In the genomic region with DNA sequence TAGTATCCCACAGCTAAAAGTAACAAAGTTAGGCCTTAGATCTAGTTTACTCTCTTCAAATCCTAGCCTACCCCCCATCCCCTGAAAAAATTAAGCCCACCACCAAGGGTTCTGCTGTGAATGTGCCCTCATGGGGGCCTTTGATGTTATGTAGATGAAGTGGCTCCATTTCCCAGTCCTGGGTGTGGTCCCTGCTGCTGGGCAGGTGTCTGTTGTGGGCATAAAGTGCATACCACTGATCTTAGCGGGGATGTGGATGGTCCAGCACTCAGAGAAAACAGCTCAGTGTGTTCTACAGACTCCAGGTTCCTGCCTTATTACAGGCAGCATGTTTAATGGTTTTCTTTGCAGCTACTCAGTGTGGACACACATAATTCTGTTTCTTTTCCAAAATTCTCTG, we compare ENCODE assay signal across 14 cellular contexts. TPM values are rescaled to one million over a fixed set of nuclear protein-coding genes. Genes with fewer than 3 reads are reported as not detected.
DNase-seq lines count a peak whose midpoint lies in the region; ATAC-seq and TF ChIP-seq lines count a peak whose summit lies in the region.
"Had no signal": no experiment of that assay in that cellular context is flagged by ENCODE, and none has a peak within 500 bp of the region (broad histone marks: within the 10 kb centered on the region; RNA-seq: fewer than 3 reads in every experiment).

No MANE protein-coding gene starts in this region.

- H3K27ac ChIP-seq in mammary epithelial cell (ENCODE audit: insufficient read depth, low read depth, low read length) (no peak overlapping the region), esophagus squamous epithelium (peak overlapping the region; percentile 19 to 100 (median 98)), ovary (no peak overlapping the region)

- peaks cover 35% of the 10 kb centered on the region for H3K36me3 Mint-ChIP-seq in MCF 10A (ENCODE audit: insufficient read depth, unreplicated experiment)
- H3K36me3 Mint-ChIP-seq in T-cell = peaks cover 10% of the 10 kb centered on the region

- no peaks in the 10 kb centered on the region for H3K27me3 Mint-ChIP-seq in MCF 10A (ENCODE audit: insufficient read depth, unreplicated experiment)
- no peaks in the 10 kb centered on the region for H3K27me3 Mint-ChIP-seq in T-cell

- in situ Hi-C loops in mammary epithelial cell (cut with MboI; ENCODE audit: low sequenced_read_pairs in 2 of 2) = loop anchor here in 1 of 2 donors (25.0 kb wide), 1 partner anchor 280 kb away; no protein-coding TSS in a partner anchor

- H3K27ac Mint-ChIP-seq in MCF 10A (ENCODE audit: low read depth, unreplicated experiment) = peak overlapping the region; percentile 94
- H3K27ac Mint-ChIP-seq in T-cell = peak overlapping the region; percentile 60 to 79

- no peak for TF ChIP-seq EP300 in ovary (IDR thresholded peaks at IDR 0.05)

- POLR2A ChIA-PET in MCF 10A (lab: Yijun Ruan, JAX) (interaction anchor here (0.7 to 1.1 kb wide), 4 partner anchors 10 to 305 kb away, joined by 3 to 5 read pairs (median 4); no protein-coding TSS in a partner anchor), T-cell (lab: Charles Lee) (interaction anchor here in 1 of 2 donors (0.6 to 0.7 kb wide), 2 partner anchors 85 to 231 kb away, joined by 3 to 5 read pairs; no protein-coding TSS in a partner anchor)

- no peaks in the 10 kb centered on the region for H3K4me1 ChIP-seq in mammary epithelial cell (ENCODE audit: insufficient read depth, low read length)
- peaks cover 6 to 40% (median 6%) of the 10 kb centered on the region in 3 donors for H3K4me1 ChIP-seq in esophagus squamous epithelium
- peaks cover 2% of the 10 kb centered on the region for H3K4me1 ChIP-seq in ovary (ENCODE audit: insufficient read depth)

- DNase-seq in MCF 10A (ENCODE audit: unreplicated experiment) (no peak), mammary epithelial cell (no peak), T-cell (no peak), esophagus squamous epithelium (lab: John Stamatoyannopoulos, UW) (no peak), ovary (no peak), NCI-H524 treated with DMSO at 0.1 percent for 48 hours (lab: John Stamatoyannopoulos, UW) (no peak), NCI-H446 (lab: John Stamatoyannopoulos, UW) (no peak)
- DNase-seq: activated CD4-positive, alpha-beta T cell treated with anti-CD3 and anti-CD28 coated beads for 4 hours; amygdala; H7; NCI-H1048; NCI-H526 had no signal

- H3K4me2 ChIP-seq in mammary epithelial cell (ENCODE audit: insufficient read depth, low read depth, low read length) = no peak overlapping the region

- BruUV-seq in MCF 10A (replicated peaks; lab: Mats Ljungman, UMichigan) (no TSS peak), mammary epithelial cell (replicated peaks; lab: Mats Ljungman, UMichigan) (no TSS peak)

- H3K9me3 ChIP-seq in mammary epithelial cell (replicated peaks; ENCODE audit: insufficient read depth, low read length) (no peaks in the 10 kb centered on the region), esophagus squamous epithelium (no peaks in the 10 kb centered on the region), ovary (no peaks in the 10 kb centered on the region)
- H3K9me3 ChIP-seq: SJSA1 had no signal

- H3K9me3 Mint-ChIP-seq in MCF 10A (ENCODE audit: unreplicated experiment) (no peaks in the 10 kb centered on the region), T-cell (no peaks in the 10 kb centered on the region)

- ATAC-seq in T-cell (replicated peaks in 1 of 4) (no peak), GM21576 (IDR thresholded peaks at IDR 0.05; ENCODE audit: unreplicated experiment) (no peak)

- CTCF ChIA-PET in MCF 10A (lab: Yijun Ruan, JAX) = interaction anchor here (0.5 to 3.9 kb wide), 11 partner anchors 11 to 284 kb away, joined by 3 to 22 read pairs (median 4); no protein-coding TSS in a partner anchor
- CTCF ChIA-PET in mammary epithelial cell (lab: Charles Lee; ENCODE audit: low non-redundant PET) = no interaction called here
- CTCF ChIA-PET in T-cell (lab: Charles Lee) = interaction anchor here (0.5 to 1.1 kb wide), 2 partner anchors 23 to 61 kb away, joined by 3 to 6 read pairs; partner anchors contain the start of gene C5orf24 (in 1 of the 2)

- H3K27me3 ChIP-seq in mammary epithelial cell (ENCODE audit: insufficient read depth, low read length) (no peaks in the 10 kb centered on the region), esophagus squamous epithelium (no peaks in the 10 kb centered on the region), ovary (no peaks in the 10 kb centered on the region)
- H3K27me3 ChIP-seq: SJSA1 had no signal

- H4K20me1 ChIP-seq in mammary epithelial cell (ENCODE audit: insufficient read depth, low read length) = no peaks in the 10 kb centered on the region

- dilution Hi-C loops in mammary epithelial cell (cut with HindIII; ENCODE audit: low sequenced_read_pairs) = no loop called here

- intact Hi-C loops in MCF 10A (cut with micrococcal nuclease) = no loop called here
- intact Hi-C loops in mammary epithelial cell (cut with micrococcal nuclease) = loop anchor here (5.0 to 10.0 kb wide), 2 partner anchors 470 to 612 kb away; no protein-coding TSS in a partner anchor
- intact Hi-C loops in esophagus squamous epithelium (cut with DNase I) = no loop called here
- intact Hi-C loops in ovary (cut with DNase I) = loop anchor here in 2 of 4 donors (5.0 to 10.0 kb wide), 2 partner anchors 162 to 165 kb away; no protein-coding TSS in a partner anchor

- H2AFZ ChIP-seq in mammary epithelial cell (ENCODE audit: low read depth, low read length) = no peak overlapping the region

- H3K79me2 ChIP-seq in mammary epithelial cell (ENCODE audit: insufficient read depth, low read length) = peaks cover 9% of the 10 kb centered on the region

- H3K36me3 ChIP-seq in mammary epithelial cell (ENCODE audit: insufficient read depth, low read length) (no peaks in the 10 kb centered on the region), esophagus squamous epithelium (peaks cover 0 to 33% (median 5%) of the 10 kb centered on the region in 3 donors), ovary (no peaks in the 10 kb centered on the region)

- 89% methylated on average over 1 of the region's 1 CpG for WGBS in mammary epithelial cell (ENCODE audit: low coverage, missing lambda C conversion rate)
- WGBS in esophagus squamous epithelium, 2 donors = 92 to 100% methylated on average over 1 of the region's 1 CpG
- 83 to 96% (median 91%) methylated on average over 1 of the region's 1 CpG for WGBS in ovary, 3 donors

- H3K9ac ChIP-seq in mammary epithelial cell (ENCODE audit: insufficient read depth, low read length) = no peak overlapping the region

- H3K4me3 Mint-ChIP-seq in MCF 10A (ENCODE audit: unreplicated experiment) (peak overlapping the region; percentile 96), T-cell (peak overlapping the region; percentile 52 to 85 (median 55))

- H3K4me3 ChIP-seq in mammary epithelial cell (replicated peaks in 1 of 3; ENCODE audit: insufficient read depth in 1 of 3, low read depth in 2 of 3, low read length in 3 of 3) (no peak overlapping the region), esophagus squamous epithelium (no peak overlapping the region), ovary (no peak overlapping the region)
- H3K4me3 ChIP-seq: SJSA1 had no signal

- TF ChIP-seq POLR2A in esophagus squamous epithelium (IDR thresholded peaks at IDR 0.05) (no peak), ovary (IDR thresholded peaks at IDR 0.05) (no peak)

- TF ChIP-seq CTCF in MCF 10A (IDR thresholded peaks at IDR 0.05; ENCODE audit: unreplicated experiment) (no peak), mammary epithelial cell (conservative IDR thresholded peaks at IDR 0.05 in 1 of 2, IDR thresholded peaks at IDR 0.05 in 1 of 2; ENCODE audit: extremely low read depth in 1 of 2, insufficient read depth in 1 of 2, low read depth in 1 of 2, low read length in 2 of 2) (no peak), esophagus squamous epithelium (IDR thresholded peaks at IDR 0.05) (no peak), ovary (IDR thresholded peaks at IDR 0.05) (no peak)

- peaks cover 4% of the 10 kb centered on the region for H3K4me1 Mint-ChIP-seq in MCF 10A (ENCODE audit: insufficient read depth, unreplicated experiment)
- H3K4me1 Mint-ChIP-seq in T-cell = peaks cover 6 to 11% (median 6%) of the 10 kb centered on the region in 3 donors

RNA-seq across cellular contexts. Expression of gene PCBD2, which starts 1.9 kb away (rescaled TPM):
- total RNA-seq in MCF 10A (2022) = 27.3 and 34.5 TPM in 2 replicates
- 1 to 10 TPM; 4.5 to 8.3 TPM for total RNA-seq in mammary epithelial cell
- polyA plus RNA-seq in mammary epithelial cell = 3.0 TPM
- not detected for polyA minus RNA-seq in mammary epithelial cell
- total RNA-seq in T-cell = 10 to 100 TPM in 4 of 5 donors, 1 to 10 TPM in 1; 9.2 to 15.3 (median 11.8) TPM
- total RNA-seq in esophagus squamous epithelium = 10 to 100 TPM in 1 of 4 donors, 1 to 10 TPM in 3; 8.0 to 12.8 (median 8.8) TPM
- total RNA-seq in ovary = 10 to 100 TPM in 3 of 7 donors, 1 to 10 TPM in 4; 5.7 to 13.1 (median 9.5) TPM
- polyA plus RNA-seq in ovary = 1 to 10 TPM; 4.5 to 8.2 TPM

RNA-seq across cellular contexts. Expression of gene TXNDC15, which starts 32.6 kb away (rescaled TPM):
- total RNA-seq in MCF 10A (2022) (57.0 and 66.0 TPM in 2 replicates), mammary epithelial cell (10 to 100 TPM; 30.4 to 43.0 TPM), T-cell (10 to 100 TPM; 25.5 to 49.1 (median 38.4) TPM), esophagus squamous epithelium (10 to 100 TPM; 20.2 to 43.9 (median 35.2) TPM), ovary (10 to 100 TPM; 55.3 to 75.0 (median 70.9) TPM)
- polyA plus RNA-seq in mammary epithelial cell (42.0 TPM), ovary (100 to 1,000 TPM in 1 of 2 donors, 10 to 100 TPM in 1; 77.9 to 150 TPM)
- polyA minus RNA-seq in mammary epithelial cell = 13.7 TPM

Comparison
In these comparisons a context has a peak if more than half of its experiments do, and no peak if none do; other contexts are left out.
1. H3K27ac ChIP-seq: peak in esophagus squamous epithelium (4 of 4); none in mammary epithelial cell (single experiment) and ovary (0 of 2).